In the genomic region with DNA sequence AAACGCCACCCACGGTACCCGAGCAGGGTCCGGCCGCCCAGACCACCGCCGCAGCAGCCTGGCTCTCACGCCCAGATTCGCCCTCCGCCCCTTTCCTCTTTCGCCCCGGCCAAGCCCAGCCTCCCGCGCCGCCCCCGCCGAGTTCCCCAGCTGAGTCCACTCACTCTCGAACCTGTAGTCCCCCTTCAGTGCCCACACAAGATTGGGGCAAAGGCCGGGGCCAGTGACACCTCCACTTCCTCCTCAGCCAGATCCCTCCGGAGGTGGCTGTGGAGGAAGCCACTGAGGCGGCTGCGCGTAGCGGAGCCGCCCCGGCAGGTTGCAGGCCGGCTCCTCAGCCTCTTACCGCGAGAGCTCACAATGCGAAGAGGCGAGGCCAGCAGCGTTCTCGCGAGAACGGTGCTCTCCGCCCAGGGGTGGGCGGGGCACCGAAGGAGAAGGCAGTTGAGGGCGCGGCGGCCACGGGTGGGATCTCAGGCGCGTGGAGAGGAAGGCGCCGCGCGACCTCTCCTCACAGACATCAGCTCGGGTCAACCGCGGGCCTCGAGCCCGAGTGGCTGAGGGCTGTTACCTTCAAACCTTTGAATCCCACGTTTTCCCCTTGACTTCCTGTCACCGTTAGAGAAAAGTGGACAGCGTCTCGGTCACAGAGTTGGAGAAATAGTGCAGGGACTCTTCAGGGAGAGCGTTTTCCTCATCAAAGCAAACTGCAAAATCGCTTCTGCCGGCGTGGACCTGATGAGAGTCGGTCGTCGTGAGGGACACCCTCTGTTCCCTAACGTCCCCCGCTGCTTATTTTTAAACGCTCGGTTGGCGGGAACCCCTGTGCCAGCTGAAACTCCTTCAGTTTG, we compare ENCODE assay signal across 8 cellular contexts. TPM values are rescaled to one million over a fixed set of nuclear protein-coding genes. Genes with fewer than 3 reads are reported as not detected.
A peak's percentile ranks its signal among the peaks of the same experiment; 100 is the strongest.
DNase-seq lines count a peak whose midpoint lies in the region; ATAC-seq and TF ChIP-seq lines count a peak whose summit lies in the region.

A gene (minus strand): TSS at position 295 of the 851 bp plus-strand sequence. CDS start 18,098 bp downstream, outside the sequence.

- H3K27me3 ChIP-seq in SJSA1 (replicated peaks) = no peaks in the 10 kb centered on the region
- no peaks in the 10 kb centered on the region for H3K27me3 ChIP-seq in foreskin keratinocyte
- no peaks in the 10 kb centered on the region for H3K27me3 ChIP-seq in neuron (ENCODE audit: insufficient read depth, low read length)

- H2AFZ ChIP-seq in neuron (ENCODE audit: low read depth, low read length) = peak within 1 kb of the TSS; percentile 90

- H3K4me3 ChIP-seq in HFF-Myc (replicated peaks; ENCODE audit: low read depth, low read length) (peak within 1 kb of the TSS; percentile 87), SJSA1 (peak within 1 kb of the TSS; percentile 70), neuron (ENCODE audit: low read length) (peak within 1 kb of the TSS; percentile 76)

- no peak for TF ChIP-seq CTCF in HFF-Myc (IDR thresholded peaks at IDR 0.05; ENCODE audit: low read depth, low read length, missing control alignments)
- no peak for TF ChIP-seq CTCF in foreskin keratinocyte (conservative IDR thresholded peaks at IDR 0.05)

- H3K4me1 ChIP-seq in SJSA1 (replicated peaks) = peaks cover 14% of the 10 kb centered on the region
- peaks cover 26% of the 10 kb centered on the region for H3K4me1 ChIP-seq in foreskin keratinocyte
- peaks cover 30% of the 10 kb centered on the region for H3K4me1 ChIP-seq in neuron (ENCODE audit: insufficient read depth, low read length)

- no peaks in the 10 kb centered on the region for H3K9me3 ChIP-seq in SJSA1 (replicated peaks)
- no peaks in the 10 kb centered on the region for H3K9me3 ChIP-seq in neuron (ENCODE audit: low read length)

- H3K27ac ChIP-seq in SJSA1 (peak within 1 kb of the TSS; percentile 87), foreskin keratinocyte (peak within 1 kb of the TSS; percentile 79)

- DNase-seq in GM04503 (ENCODE audit: low read depth) = peak; percentile 58
- DNase-seq in HFF-Myc (ENCODE audit: extremely low read depth, low read depth) = peak; percentile 68
- DNase-seq in MV-4-11 (lab: John Stamatoyannopoulos, UW) = peak; percentile 96
- peak; percentile 96 to 98 for DNase-seq in SJSA1 (ENCODE audit: low read depth in 1 of 2, low spot score in 2 of 2)
- DNase-seq in activated naive CD4-positive, alpha-beta T cell (lab: John Stamatoyannopoulos, UW) = peak; percentile 70 to 87 (median 76)
- peak; percentile 80 to 91 for DNase-seq in foreskin keratinocyte
- DNase-seq in stromal cell of bone marrow (ENCODE audit: low read depth) = peak; percentile 91

- ATAC-seq in foreskin keratinocyte = peak; percentile 92

- H3K36me3 ChIP-seq in SJSA1 (peaks cover 8% of the 10 kb centered on the region), neuron (ENCODE audit: insufficient read depth, low read length) (peaks cover 4% of the 10 kb centered on the region)

RNA-seq across cellular contexts. Expression of the gene that starts here (rescaled TPM):
- 92.6 and 98.6 TPM in 2 replicates for total RNA-seq in SJSA1 (2014; rRNA removed; shearing (Covaris generic))
- total RNA-seq in foreskin keratinocyte = 65.3 and 66.1 TPM in 2 replicates
- 27.4 and 31.9 TPM in 2 replicates for polyA plus RNA-seq in foreskin keratinocyte

Comparison
In these comparisons a context has a peak if more than half of its experiments do, and no peak if none do; other contexts are left out.
1. Peak in every context shown above with its lines: DNase-seq, ATAC-seq, H3K4me3 ChIP-seq and H3K27ac ChIP-seq.